Comparison of ENCODE assay signal across 16 cellular contexts in genomic region chr1:1234180-1234808, GRCh38. TPM values are rescaled to one million over a fixed set of nuclear protein-coding genes. Genes with fewer than 3 reads are reported as not detected.
DNase-seq lines count a peak whose midpoint lies in the region; ATAC-seq and TF ChIP-seq lines count a peak whose summit lies in the region.
"Had no signal": no experiment of that assay in that cellular context is flagged by ENCODE, and none has a peak within 500 bp of the region (broad histone marks: within the 10 kb centered on the region; RNA-seq: fewer than 3 reads in every experiment).

No MANE protein-coding gene starts in this region.

- peaks cover 7% of the 10 kb centered on the region for H3K4me1 Mint-ChIP-seq in MCF 10A (ENCODE audit: insufficient read depth, unreplicated experiment)
- H3K4me1 Mint-ChIP-seq in central memory CD8-positive, alpha-beta T cell = peaks cover 30% of the 10 kb centered on the region
- H3K4me1 Mint-ChIP-seq in stimulated activated naive B cell treated with anti-CD40 and anti-IgM and Interleukin-4, amounts not matched to agents 10 μg/mL and 1 μg/mL and 100 μg/mL, for 72 hours = peaks cover 33 to 76% of the 10 kb centered on the region in 2 donors

- no TSS peak for BruUV-seq in MCF 10A (replicated peaks; lab: Mats Ljungman, UMichigan)
- BruUV-seq in mammary epithelial cell (replicated peaks; lab: Mats Ljungman, UMichigan) = no TSS peak

- dilution Hi-C loops in mammary epithelial cell (cut with HindIII; ENCODE audit: low sequenced_read_pairs) = no loop called here

- no peaks in the 10 kb centered on the region for H4K20me1 ChIP-seq in mammary epithelial cell (ENCODE audit: insufficient read depth, low read length)

- H3K9me3 Mint-ChIP-seq in MCF 10A (ENCODE audit: unreplicated experiment) = no peaks in the 10 kb centered on the region
- H3K9me3 Mint-ChIP-seq in central memory CD8-positive, alpha-beta T cell = no peaks in the 10 kb centered on the region
- H3K9me3 Mint-ChIP-seq in stimulated activated naive B cell treated with anti-CD40 and anti-IgM and Interleukin-4, amounts not matched to agents 10 μg/mL and 1 μg/mL and 100 μg/mL, for 72 hours = no peaks in the 10 kb centered on the region

- H3K27ac ChIP-seq in mammary epithelial cell (ENCODE audit: insufficient read depth, low read depth, low read length) = no peak overlapping the region
- peak overlapping the region; percentile 81 for H3K27ac ChIP-seq in RWPE1
- no peak overlapping the region for H3K27ac ChIP-seq in ovary
- H3K27ac ChIP-seq: cardiac muscle cell, gastroesophageal sphincter had no signal

- POLR2A ChIA-PET in MCF 10A (lab: Yijun Ruan, JAX) (no interaction called here), RWPE1 (lab: Yijun Ruan, JAX; ENCODE audit: low non-redundant PET) (interaction anchor here (0.5 kb wide), 1 partner anchor 23 kb away, joined by 6 read pairs; no protein-coding TSS in a partner anchor)

- H3K27me3 ChIP-seq in mammary epithelial cell (ENCODE audit: insufficient read depth, low read length) = no peaks in the 10 kb centered on the region
- H3K27me3 ChIP-seq in ovary = peaks cover 2% of the 10 kb centered on the region
- H3K27me3 ChIP-seq: cardiac muscle cell had no signal

- H3K27ac Mint-ChIP-seq in MCF 10A (ENCODE audit: low read depth, unreplicated experiment) = no peak overlapping the region
- peak overlapping the region; percentile 32 for H3K27ac Mint-ChIP-seq in central memory CD8-positive, alpha-beta T cell (ENCODE audit: low read depth)
- H3K27ac Mint-ChIP-seq in stimulated activated naive B cell treated with anti-CD40 and anti-IgM and Interleukin-4, amounts not matched to agents 10 μg/mL and 1 μg/mL and 100 μg/mL, for 72 hours = peak overlapping the region; percentile 87

- H3K4me1 ChIP-seq in mammary epithelial cell (ENCODE audit: insufficient read depth, low read length) = peaks cover 40% of the 10 kb centered on the region
- peaks cover 19% of the 10 kb centered on the region for H3K4me1 ChIP-seq in ovary (ENCODE audit: insufficient read depth)

- no peak overlapping the region for H3K9ac ChIP-seq in mammary epithelial cell (ENCODE audit: insufficient read depth, low read length)

- peaks cover 10% of the 10 kb centered on the region for H3K36me3 Mint-ChIP-seq in MCF 10A (ENCODE audit: insufficient read depth, unreplicated experiment)
- H3K36me3 Mint-ChIP-seq in central memory CD8-positive, alpha-beta T cell (ENCODE audit: insufficient read depth) = peaks cover 8% of the 10 kb centered on the region
- peaks cover 18 to 27% of the 10 kb centered on the region in 2 donors for H3K36me3 Mint-ChIP-seq in stimulated activated naive B cell treated with anti-CD40 and anti-IgM and Interleukin-4, amounts not matched to agents 10 μg/mL and 1 μg/mL and 100 μg/mL, for 72 hours

- H3K27me3 Mint-ChIP-seq in MCF 10A (ENCODE audit: insufficient read depth, unreplicated experiment) = no peaks in the 10 kb centered on the region
- no peaks in the 10 kb centered on the region for H3K27me3 Mint-ChIP-seq in central memory CD8-positive, alpha-beta T cell
- no peaks in the 10 kb centered on the region for H3K27me3 Mint-ChIP-seq in stimulated activated naive B cell treated with anti-CD40 and anti-IgM and Interleukin-4, amounts not matched to agents 10 μg/mL and 1 μg/mL and 100 μg/mL, for 72 hours

- TF ChIP-seq CTCF in MCF 10A (IDR thresholded peaks at IDR 0.05; ENCODE audit: unreplicated experiment) = no peak
- TF ChIP-seq CTCF in mammary epithelial cell (conservative IDR thresholded peaks at IDR 0.05 in 1 of 2, IDR thresholded peaks at IDR 0.05 in 1 of 2; ENCODE audit: extremely low read depth in 1 of 2, insufficient read depth in 1 of 2, low read depth in 1 of 2, low read length in 2 of 2) = no peak
- TF ChIP-seq CTCF in RWPE1 (conservative IDR thresholded peaks at IDR 0.05; ENCODE audit: low read depth) = no peak
- no peak for TF ChIP-seq CTCF in ovary (IDR thresholded peaks at IDR 0.05)

- no peak for ATAC-seq in central memory CD8-positive, alpha-beta T cell (replicated peaks; ENCODE audit: extremely low read depth, poor library complexity, severe bottlenecking)
- no peak for ATAC-seq in stimulated activated naive B cell treated with anti-CD40 and anti-IgM and Interleukin-4, amounts not matched to agents 10 μg/mL and 1 μg/mL and 100 μg/mL, for 72 hours (replicated peaks)
- ATAC-seq: gastroesophageal sphincter had no signal

- H3K36me3 ChIP-seq in mammary epithelial cell (ENCODE audit: insufficient read depth, low read length) (no peaks in the 10 kb centered on the region), ovary (no peaks in the 10 kb centered on the region)
- H3K36me3 ChIP-seq: cardiac muscle cell had no signal

- intact Hi-C loops in MCF 10A (cut with micrococcal nuclease) (loop anchor here (5.0 kb wide), 1 partner anchor 58 kb away; no protein-coding TSS in a partner anchor), mammary epithelial cell (cut with micrococcal nuclease) (loop anchor here (5.0 kb wide), 1 partner anchor 38 kb away; the partner anchor contains the start of gene UBE2J2), ovary (cut with DNase I) (loop anchor here in 1 of 4 donors (10.0 kb wide), 1 partner anchor 209 kb away; the partner anchor contains the start of gene AGRN)

- H3K79me2 ChIP-seq in mammary epithelial cell (ENCODE audit: insufficient read depth, low read length) = peaks cover 48% of the 10 kb centered on the region

- H3K4me3 Mint-ChIP-seq in MCF 10A (ENCODE audit: unreplicated experiment) = peak overlapping the region; percentile 68
- H3K4me3 Mint-ChIP-seq in central memory CD8-positive, alpha-beta T cell = peak overlapping the region; percentile 72
- peak overlapping the region; percentile 72 to 80 for H3K4me3 Mint-ChIP-seq in stimulated activated naive B cell treated with anti-CD40 and anti-IgM and Interleukin-4, amounts not matched to agents 10 μg/mL and 1 μg/mL and 100 μg/mL, for 72 hours

- TF ChIP-seq POLR2A in ovary (IDR thresholded peaks at IDR 0.05) = no peak

- 93% methylated on average over 25 of the region's 28 CpGs for WGBS in mammary epithelial cell (ENCODE audit: low coverage, missing lambda C conversion rate)
- 93 to 96% (median 95%) methylated on average over 28 of the region's 28 CpGs for WGBS in ovary, 3 donors

- H3K9me3 ChIP-seq in mammary epithelial cell (replicated peaks; ENCODE audit: insufficient read depth, low read length) (peaks cover 9% of the 10 kb centered on the region), ovary (no peaks in the 10 kb centered on the region)

- no peak for TF ChIP-seq EP300 in ovary (IDR thresholded peaks at IDR 0.05)

- CTCF ChIA-PET in MCF 10A (lab: Yijun Ruan, JAX) (no interaction called here), mammary epithelial cell (lab: Charles Lee; ENCODE audit: low non-redundant PET) (no interaction called here), RWPE1 (lab: Yijun Ruan, JAX) (no interaction called here)

- H3K4me3 ChIP-seq in mammary epithelial cell (replicated peaks in 1 of 3; ENCODE audit: insufficient read depth in 1 of 3, low read depth in 2 of 3, low read length in 3 of 3) (no peak overlapping the region), ovary (no peak overlapping the region)
- H3K4me3 ChIP-seq: cardiac muscle cell, gastroesophageal sphincter had no signal

- in situ Hi-C loops in mammary epithelial cell (cut with MboI; ENCODE audit: low sequenced_read_pairs in 2 of 2) = no loop called here

- no peak overlapping the region for H2AFZ ChIP-seq in mammary epithelial cell (ENCODE audit: low read depth, low read length)

- no peak for DNase-seq in MCF 10A (ENCODE audit: unreplicated experiment)
- no peak for DNase-seq in mammary epithelial cell
- DNase-seq in RWPE1 (ENCODE audit: low spot score) = no peak
- no peak for DNase-seq in central memory CD8-positive, alpha-beta T cell (ENCODE audit: low spot score in 2 of 2)
- no peak for DNase-seq in stimulated activated naive B cell treated with anti-CD40 and anti-IgM and Interleukin-4, amounts not matched to agents 10 μg/mL and 1 μg/mL and 100 μg/mL, for 72 hours
- DNase-seq in ovary = no peak
- DNase-seq in NCI-H526 (lab: John Stamatoyannopoulos, UW) = no peak
- no peak for DNase-seq in HT-29 (ENCODE audit: low spot score)
- DNase-seq: activated gamma-delta T cell treated with Interleukin-2 at 50 U/mL for 16 hours; kidney; NCI-H1105 treated with DMSO at 0.1 percent for 48 hours; stimulated activated CD8-positive, alpha-beta memory T cell treated with anti-CD3 and anti-CD28 coated beads, Interleukin-4, amount 100 ng/mL, for 48 hours had no signal

- no peak overlapping the region for H3K4me2 ChIP-seq in mammary epithelial cell (ENCODE audit: insufficient read depth, low read depth, low read length)

RNA-seq across cellular contexts. Expression of gene B3GALT6, which starts 2.3 kb away (rescaled TPM):
- total RNA-seq in MCF 10A (2022) (24.6 and 31.5 TPM in 2 replicates), mammary epithelial cell (10 to 100 TPM; 18.8 to 26.7 TPM), ovary (10 to 100 TPM; 13.0 to 21.9 (median 18.0) TPM)
- polyA plus RNA-seq in mammary epithelial cell (12.5 TPM), ovary (1 to 10 TPM; 7.0 to 9.4 TPM)
- polyA minus RNA-seq in mammary epithelial cell = 3.4 TPM
- 84.2 and 87.7 TPM in 2 replicates for total RNA-seq in HT-29 (2014; rRNA removed; shearing (Covaris generic))

RNA-seq across cellular contexts. Expression of gene SDF4, which starts 2.5 kb away (rescaled TPM):
- total RNA-seq in MCF 10A (2022) (122 and 127 TPM in 2 replicates), mammary epithelial cell (100 to 1,000 TPM in 1 of 2 donors, 10 to 100 TPM in 1; 99.5 to 124 TPM), ovary (100 to 1,000 TPM in 4 of 7 donors, 10 to 100 TPM in 3; 57.1 to 145 (median 116) TPM)
- polyA plus RNA-seq in mammary epithelial cell (105 TPM), ovary (100 to 1,000 TPM in 1 of 2 donors, 10 to 100 TPM in 1; 32.5 to 128 TPM)
- polyA minus RNA-seq in mammary epithelial cell = 83.4 TPM
- 163 and 188 TPM in 2 replicates for total RNA-seq in HT-29 (2014; rRNA removed; shearing (Covaris generic))

RNA-seq across cellular contexts. Expression of gene C1QTNF12, which starts 12.2 kb away (rescaled TPM):
- total RNA-seq in MCF 10A (2022) = 1.5 and 3.3 TPM in 2 replicates
- total RNA-seq in mammary epithelial cell = 1 to 10 TPM; 2.7 to 8.8 TPM
- 0.20 TPM for polyA plus RNA-seq in mammary epithelial cell
- not detected for polyA minus RNA-seq in mammary epithelial cell
- 1 to 10 TPM in 5 of 7 donors, under 1 TPM in 2; 0.92 to 4.8 (median 1.5) TPM for total RNA-seq in ovary
- polyA plus RNA-seq in ovary = 1 to 10 TPM in 1 of 2 donors, not detected in 1; 1.2 TPM
- total RNA-seq in HT-29 (2014; rRNA removed; shearing (Covaris generic)) = 4.1 and 6.0 TPM in 2 replicates
- polyA plus RNA-seq: cardiac muscle cell had no signal

RNA-seq across cellular contexts. Expression of gene TNFRSF4, which starts 20.3 kb away (rescaled TPM):
- total RNA-seq in MCF 10A (2022) = not detected in 2 replicates
- under 1 TPM in 1 of 2 donors, not detected in 1; 0.28 TPM for total RNA-seq in mammary epithelial cell
- polyA plus RNA-seq in mammary epithelial cell = not detected
- not detected for polyA minus RNA-seq in mammary epithelial cell
- total RNA-seq in ovary = 1 to 10 TPM in 3 of 7 donors, under 1 TPM in 4; 0.37 to 1.8 (median 0.71) TPM
- 1 to 10 TPM in 1 of 2 donors, not detected in 1; 2.5 TPM for polyA plus RNA-seq in ovary
- not detected in 2 replicates for total RNA-seq in HT-29 (2014; rRNA removed; shearing (Covaris generic))
- total RNA-seq: cardiac muscle cell had no signal
- polyA plus RNA-seq: cardiac muscle cell had no signal

RNA-seq across cellular contexts. Expression of gene TNFRSF18, which starts 27.9 kb away (rescaled TPM):
- not detected in 2 replicates for total RNA-seq in MCF 10A (2022)
- total RNA-seq in mammary epithelial cell = under 1 TPM in 1 of 2 donors, not detected in 1; 0.67 TPM
- not detected for polyA plus RNA-seq in mammary epithelial cell
- not detected for polyA minus RNA-seq in mammary epithelial cell
- 1 to 10 TPM in 1 of 7 donors, under 1 TPM in 2, not detected in 4; 0.23 to 1.4 (median 0.41) TPM for total RNA-seq in ovary
- polyA plus RNA-seq in ovary = under 1 TPM in 1 of 2 donors, not detected in 1; 0.10 TPM
- total RNA-seq in HT-29 (2014; rRNA removed; shearing (Covaris generic)) = 0.42 TPM in 1 of 2 replicates, not detected in the other
- total RNA-seq: cardiac muscle cell, endothelial cell of umbilical vein, urinary bladder had no signal
- polyA plus RNA-seq: endothelial cell of umbilical vein had no signal
